Comparison of ENCODE assay signal across 25 cellular contexts in the genomic region with DNA sequence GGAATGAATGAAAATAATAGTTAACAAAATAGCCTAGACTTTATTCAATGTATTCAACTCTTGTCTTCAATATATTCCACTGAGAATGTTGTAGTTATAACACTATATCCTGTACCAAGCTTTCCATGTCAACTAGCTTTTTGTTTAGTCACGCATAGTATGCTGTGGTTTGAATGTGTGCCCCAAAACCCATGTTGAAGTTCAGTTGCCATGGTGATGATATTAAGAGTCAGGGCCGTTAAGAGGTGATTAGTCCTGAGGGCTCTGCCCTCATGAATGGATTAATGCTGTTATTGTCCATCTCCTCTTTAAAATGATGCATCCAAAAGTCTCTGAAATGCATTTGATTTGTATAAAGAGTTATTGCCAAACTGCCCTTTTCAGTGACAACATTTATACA.
A peak's percentile ranks its signal among the peaks of the same experiment; 100 is the strongest.
DNase-seq lines count a peak whose midpoint lies in the region; ATAC-seq, FAIRE-seq and TF ChIP-seq lines count a peak whose summit lies in the region.
"Had no signal": no experiment of that assay in that cellular context is flagged by ENCODE, and none has a peak within 500 bp of the region (broad histone marks: within the 10 kb centered on the region; RNA-seq: fewer than 3 reads in every experiment).

No MANE protein-coding gene starts in this region.

- H3K36me3 ChIP-seq in astrocyte (ENCODE audit: insufficient read depth, low read length) = no peaks in the 10 kb centered on the region
- H3K36me3 ChIP-seq: BE2C had no signal

- no peak overlapping the region for H3K27ac Mint-ChIP-seq in astrocyte (ENCODE audit: unreplicated experiment)
- H3K27ac Mint-ChIP-seq: CD14-positive monocyte; CD4-positive, alpha-beta T cell had no signal

- H3K9ac ChIP-seq in astrocyte (ENCODE audit: low read length) = no peak overlapping the region
- H3K9ac ChIP-seq: BLaER1 treated with 17β-estradiol and CSF1 and Interleukin-3, amounts not matched to agents 10 nM and 100 nM; GM23248 had no signal

- no peak for TF ChIP-seq CTCF in astrocyte (IDR thresholded peaks at IDR 0.05; ENCODE audit: insufficient read depth, low read depth, low read length)

- no peak overlapping the region for H2AFZ ChIP-seq in astrocyte (ENCODE audit: low read depth, low read length)
- H2AFZ ChIP-seq: GM23248 had no signal

- DNase-seq in NCI-H748 (lab: John Stamatoyannopoulos, UW; ENCODE audit: unreplicated experiment) (peak; percentile 15), NCI-H748 treated with DMSO at 0.1 percent for 48 hours (lab: John Stamatoyannopoulos, UW) (no peak), M059J (ENCODE audit: low read depth) (peak; percentile 33), astrocyte (ENCODE audit: low read depth) (peak; percentile 2), foreskin melanocyte (peak; percentile 93), medulla oblongata (ENCODE audit: extremely low spot score) (no peak), HuH-7 (ENCODE audit: low spot score) (no peak)
- DNase-seq: 8988T; ACHN; AML-193; BE2C; Caco-2; CD4-positive, alpha-beta T cell; DMS153; DND-41; GM23248; H7; HCEC 1CT had no signal

- no peaks in the 10 kb centered on the region for H3K79me2 ChIP-seq in astrocyte (ENCODE audit: insufficient read depth, low read length)

- H3K9me3 Mint-ChIP-seq in astrocyte (ENCODE audit: unreplicated experiment) = no peaks in the 10 kb centered on the region
- H3K9me3 Mint-ChIP-seq: CD4-positive, alpha-beta T cell had no signal

- H3K27me3 ChIP-seq in astrocyte (ENCODE audit: insufficient read depth, low read length) = no peaks in the 10 kb centered on the region
- H3K27me3 ChIP-seq: BE2C; BLaER1 treated with 17β-estradiol and CSF1 and Interleukin-3, amounts not matched to agents 10 nM and 100 nM had no signal

- H3K9me3 ChIP-seq in astrocyte (ENCODE audit: insufficient read depth, low read depth, low read length) = no peaks in the 10 kb centered on the region
- H3K9me3 ChIP-seq: A549, BE2C, Caco-2 had no signal

- no peaks in the 10 kb centered on the region for H3K4me1 Mint-ChIP-seq in astrocyte (ENCODE audit: low read depth, unreplicated experiment)
- H3K4me1 Mint-ChIP-seq: CD14-positive monocyte had no signal

- no peaks in the 10 kb centered on the region for H3K27me3 Mint-ChIP-seq in astrocyte (ENCODE audit: low read depth, unreplicated experiment)
- H3K27me3 Mint-ChIP-seq: CD4-positive, alpha-beta T cell had no signal

- no peak overlapping the region for H3K4me3 Mint-ChIP-seq in astrocyte (ENCODE audit: unreplicated experiment)
- H3K4me3 Mint-ChIP-seq: CD14-positive monocyte; CD4-positive, alpha-beta T cell had no signal

- H3K4me3 ChIP-seq in astrocyte (ENCODE audit: insufficient read depth, low read depth, low read length) = no peak overlapping the region
- H3K4me3 ChIP-seq: A549; BLaER1 treated with 17β-estradiol and CSF1 and Interleukin-3, amounts not matched to agents 10 nM and 100 nM; GM23248 had no signal

- H3K36me3 Mint-ChIP-seq in astrocyte (ENCODE audit: low read depth, unreplicated experiment) = no peaks in the 10 kb centered on the region
- H3K36me3 Mint-ChIP-seq: CD14-positive monocyte had no signal

- H3K4me2 ChIP-seq in astrocyte (ENCODE audit: low read length) = no peak overlapping the region
- H3K4me2 ChIP-seq: A549; BLaER1 treated with 17β-estradiol and CSF1 and Interleukin-3, amounts not matched to agents 10 nM and 100 nM had no signal

- no peaks in the 10 kb centered on the region for H3K4me1 ChIP-seq in astrocyte (ENCODE audit: insufficient read depth, low read length)
- H3K4me1 ChIP-seq: A549 had no signal

- H4K20me1 ChIP-seq in astrocyte (ENCODE audit: insufficient read depth, low read length) = no peaks in the 10 kb centered on the region
- H4K20me1 ChIP-seq: BLaER1 treated with 17β-estradiol and CSF1 and Interleukin-3, amounts not matched to agents 10 nM and 100 nM had no signal

- FAIRE-seq in astrocyte (lab: Jason Lieb, UNC) = no peak
- FAIRE-seq: A549, G401.6, GM19239, H1 had no signal

- ATAC-seq in HG02938 (IDR thresholded peaks at IDR 0.05; ENCODE audit: unreplicated experiment) = no peak
- ATAC-seq: A549 had no signal

- no peak overlapping the region for H3K27ac ChIP-seq in astrocyte (ENCODE audit: low read depth, low read length)
- H3K27ac ChIP-seq: A549; BLaER1 treated with 17β-estradiol and CSF1 and Interleukin-3, amounts not matched to agents 10 nM and 100 nM; GM23248 had no signal

Comparison
In these comparisons a context has a peak if more than half of its experiments do, and no peak if none do; other contexts are left out.
1. DNase-seq: peak in NCI-H748 (single experiment), M059J (single experiment), astrocyte (single experiment) and foreskin melanocyte (single experiment); none in NCI-H748 treated with DMSO at 0.1 percent for 48 hours (single experiment), medulla oblongata (single experiment) and HuH-7 (single experiment).